29 cellular contexts compared by ENCODE assay signal in genomic region chr13:97583884-97584497, GRCh38.
DNase-seq lines count a peak whose midpoint lies in the region; ATAC-seq and TF ChIP-seq lines count a peak whose summit lies in the region.
"Had no signal": no experiment of that assay in that cellular context is flagged by ENCODE, and none has a peak within 500 bp of the region (broad histone marks: within the 10 kb centered on the region; RNA-seq: fewer than 3 reads in every experiment).

No MANE protein-coding gene starts in this region.

- H3K4me3 Mint-ChIP-seq in T-helper 2 cell treated with Interferon-gamma antibody and Interleukin-4, amounts not matched to agents 5 μg/mL and 100 μg/mL, for 36 hours = no peak overlapping the region
- H3K4me3 Mint-ChIP-seq in effector memory CD8-positive, alpha-beta T cell = peak overlapping the region; percentile 16 to 20
- no peak overlapping the region for H3K4me3 Mint-ChIP-seq in nephron progenitor cell
- H3K4me3 Mint-ChIP-seq: activated B cell treated with CpG ODN at 0.5 μM for 24 hours; activated CD4-positive, alpha-beta T cell treated with anti-CD3 and anti-CD28 coated beads, Interleukin-2, amount 10 ng/mL, durations not matched to agents 7 days and 5 days; activated naive CD4-positive, alpha-beta T cell treated with anti-CD3 and anti-CD28 coated beads for 36 hours; central memory CD8-positive, alpha-beta T cell; memory B cell; neural progenitor cell had no signal

- H3K27ac Mint-ChIP-seq in T-helper 2 cell treated with Interferon-gamma antibody and Interleukin-4, amounts not matched to agents 5 μg/mL and 100 μg/mL, for 36 hours = peak overlapping the region; percentile 62
- peak overlapping the region; percentile 51 to 80 for H3K27ac Mint-ChIP-seq in effector memory CD8-positive, alpha-beta T cell
- peak overlapping the region; percentile 3 for H3K27ac Mint-ChIP-seq in nephron progenitor cell
- H3K27ac Mint-ChIP-seq: activated B cell treated with CpG ODN at 0.5 μM for 24 hours; activated CD4-positive, alpha-beta T cell treated with anti-CD3 and anti-CD28 coated beads, Interleukin-2, amount 10 ng/mL, durations not matched to agents 7 days and 5 days; activated naive CD4-positive, alpha-beta T cell treated with anti-CD3 and anti-CD28 coated beads for 36 hours; memory B cell; neural progenitor cell had no signal

- no peak for DNase-seq in T-helper 2 cell treated with Interferon-gamma antibody and Interleukin-4, amounts not matched to agents 5 μg/mL and 100 μg/mL, for 36 hours (ENCODE audit: low spot score)
- DNase-seq in T-helper 2 cell = no peak
- peak; percentile 74 for DNase-seq in NCI-H1417 treated with DMSO at 0.1 percent for 48 hours (lab: John Stamatoyannopoulos, UW)
- no peak for DNase-seq in effector memory CD8-positive, alpha-beta T cell
- DNase-seq in nephron progenitor cell = no peak
- DNase-seq in SW 1271 (lab: John Stamatoyannopoulos, UW) = no peak
- DNase-seq: activated B cell treated with CpG ODN at 0.5 μM for 24 hours; activated CD4-positive, alpha-beta T cell treated with anti-CD3 and anti-CD28 coated beads, Interleukin-2, amount 10 ng/mL, durations not matched to agents 7 days and 5 days; activated naive CD4-positive, alpha-beta T cell treated with anti-CD3 and anti-CD28 coated beads for 36 hours; adrenal gland; body of pancreas; dermis blood vessel endothelial cell; DMS79 treated with DMSO at 0.1 percent for 48 hours; esophagus squamous epithelium; GDM1; hypothalamus; NCI-H1105; NCI-H1930; NCI-H226; NCI-H526 treated with DMSO at 0.1 percent for 48 hours; SHP77 treated with DMSO at 0.1 percent for 48 hours; small intestine; stimulated activated naive CD4-positive, alpha-beta T cell had no signal

- peak; percentile 40 for ATAC-seq in effector memory CD8-positive, alpha-beta T cell (replicated peaks)
- ATAC-seq in GM19397 (IDR thresholded peaks at IDR 0.05; ENCODE audit: unreplicated experiment) (no peak), GM18873 (IDR thresholded peaks at IDR 0.05; ENCODE audit: low FRiP score, unreplicated experiment) (no peak)
- ATAC-seq: body of pancreas, left lobe of liver had no signal

- no peaks in the 10 kb centered on the region for H3K4me1 Mint-ChIP-seq in T-helper 2 cell treated with Interferon-gamma antibody and Interleukin-4, amounts not matched to agents 5 μg/mL and 100 μg/mL, for 36 hours (ENCODE audit: low read depth)
- peaks cover 4 to 15% of the 10 kb centered on the region in 2 donors for H3K4me1 Mint-ChIP-seq in effector memory CD8-positive, alpha-beta T cell (ENCODE audit: low read depth in 2 of 2)
- no peaks in the 10 kb centered on the region for H3K4me1 Mint-ChIP-seq in nephron progenitor cell
- H3K4me1 Mint-ChIP-seq: activated B cell treated with CpG ODN at 0.5 μM for 24 hours; activated CD4-positive, alpha-beta T cell treated with anti-CD3 and anti-CD28 coated beads, Interleukin-2, amount 10 ng/mL, durations not matched to agents 7 days and 5 days; central memory CD8-positive, alpha-beta T cell; memory B cell; neural progenitor cell had no signal

- H3K9me3 Mint-ChIP-seq in T-helper 2 cell treated with Interferon-gamma antibody and Interleukin-4, amounts not matched to agents 5 μg/mL and 100 μg/mL, for 36 hours = no peaks in the 10 kb centered on the region
- peaks cover 2 to 8% of the 10 kb centered on the region in 2 donors for H3K9me3 Mint-ChIP-seq in effector memory CD8-positive, alpha-beta T cell
- H3K9me3 Mint-ChIP-seq in nephron progenitor cell = peaks cover 4% of the 10 kb centered on the region
- H3K9me3 Mint-ChIP-seq: activated B cell treated with CpG ODN at 0.5 μM for 24 hours; activated CD4-positive, alpha-beta T cell treated with anti-CD3 and anti-CD28 coated beads, Interleukin-2, amount 10 ng/mL, durations not matched to agents 7 days and 5 days; activated naive CD4-positive, alpha-beta T cell treated with anti-CD3 and anti-CD28 coated beads for 36 hours; central memory CD8-positive, alpha-beta T cell had no signal

- no peak for TF ChIP-seq CTCF in nephron progenitor cell (IDR thresholded peaks at IDR 0.05)

- H3K36me3 Mint-ChIP-seq in T-helper 2 cell treated with Interferon-gamma antibody and Interleukin-4, amounts not matched to agents 5 μg/mL and 100 μg/mL, for 36 hours (ENCODE audit: low read depth) = no peaks in the 10 kb centered on the region
- H3K36me3 Mint-ChIP-seq in effector memory CD8-positive, alpha-beta T cell (ENCODE audit: insufficient read depth) = no peaks in the 10 kb centered on the region
- no peaks in the 10 kb centered on the region for H3K36me3 Mint-ChIP-seq in nephron progenitor cell (ENCODE audit: low read depth)
- H3K36me3 Mint-ChIP-seq: memory B cell, neural progenitor cell had no signal

- peaks cover 2% of the 10 kb centered on the region for H3K27me3 Mint-ChIP-seq in T-helper 2 cell treated with Interferon-gamma antibody and Interleukin-4, amounts not matched to agents 5 μg/mL and 100 μg/mL, for 36 hours (ENCODE audit: low read depth)
- H3K27me3 Mint-ChIP-seq in effector memory CD8-positive, alpha-beta T cell = peaks cover 15 to 42% of the 10 kb centered on the region in 2 donors
- no peaks in the 10 kb centered on the region for H3K27me3 Mint-ChIP-seq in nephron progenitor cell (ENCODE audit: low read depth, poor library complexity)

Comparison
In these comparisons a context has a peak if more than half of its experiments do, and no peak if none do; other contexts are left out.
1. H3K27ac Mint-ChIP-seq: peak in every context shown above with its lines; median percentile 66 in effector memory CD8-positive, alpha-beta T cell; 62 in T-helper 2 cell treated with Interferon-gamma antibody and Interleukin-4, amounts not matched to agents 5 μg/mL and 100 μg/mL, for 36 hours; 3 in nephron progenitor cell.
2. H3K4me3 Mint-ChIP-seq: peak in effector memory CD8-positive, alpha-beta T cell (2 of 2); none in T-helper 2 cell treated with Interferon-gamma antibody and Interleukin-4, amounts not matched to agents 5 μg/mL and 100 μg/mL, for 36 hours (single experiment) and nephron progenitor cell (single experiment).